In genomic region chr2:219499058-219499307, GRCh38 we compare ENCODE assay signal across 1 cellular context.
TF ChIP-seq lines count a peak whose summit lies in the region.

No MANE protein-coding gene starts in this region.

TF ChIP-seq in endothelial cell of umbilical vein, 7 proteins besides CTCF, POLR2A, EP300 and RAD21:
- TF ChIP-seq MYC (IDR thresholded peaks at IDR 0.05; ENCODE audit: low read depth, low read length) (no peak), EZH2 (IDR thresholded peaks at IDR 0.05; ENCODE audit: borderline replicate concordance, low read depth, low read length, severe bottlenecking) (no peak), FOS (IDR thresholded peaks at IDR 0.05; ENCODE audit: borderline replicate concordance, insufficient read depth, low read length) (no peak), JUN (IDR thresholded peaks at IDR 0.05; ENCODE audit: borderline replicate concordance, insufficient read depth, insufficient read length, low read depth) (no peak), POLR2AphosphoS5 (IDR thresholded peaks at IDR 0.05; ENCODE audit: insufficient read depth, low read depth, low read length) (no peak), MAX (IDR thresholded peaks at IDR 0.05; ENCODE audit: insufficient read depth, insufficient read length) (no peak), GATA2 (IDR thresholded peaks at IDR 0.05; ENCODE audit: insufficient read depth, insufficient read length, low read depth, low read length) (no peak)
